Comparison of ENCODE assay signal across 9 cellular contexts in genomic region chr6:42197574-42198362, GRCh38. TPM values are rescaled to one million over a fixed set of nuclear protein-coding genes. Genes with fewer than 3 reads are reported as not detected.
DNase-seq lines count a peak whose midpoint lies in the region; ATAC-seq, FAIRE-seq and TF ChIP-seq lines count a peak whose summit lies in the region.
"Had no signal": no experiment of that assay in that cellular context is flagged by ENCODE, and none has a peak within 500 bp of the region (broad histone marks: within the 10 kb centered on the region; RNA-seq: fewer than 3 reads in every experiment).

No MANE protein-coding gene starts in this region.

- no peaks in the 10 kb centered on the region for H3K9me3 ChIP-seq in skeletal muscle satellite cell (replicated peaks; ENCODE audit: low read length)

- H3K27me3 Mint-ChIP-seq in activated T-cell treated with anti-CD3 and anti-CD28 coated beads, Interleukin-2, amount 50 U/mL, for 4 hours (ENCODE audit: low read depth): no peaks in the 10 kb centered on the region
- H3K27me3 Mint-ChIP-seq: CD4-positive, alpha-beta memory T cell had no signal

- H3K4me3 Mint-ChIP-seq in activated T-cell treated with anti-CD3 and anti-CD28 coated beads, Interleukin-2, amount 50 U/mL, for 4 hours: no peak overlapping the region
- H3K4me3 Mint-ChIP-seq: CD4-positive, alpha-beta memory T cell had no signal

- H3K27me3 ChIP-seq in bronchial epithelial cell (ENCODE audit: control insufficient read depth, insufficient read depth, low read length) (no peaks in the 10 kb centered on the region), skeletal muscle satellite cell (ENCODE audit: control insufficient read depth, insufficient read depth, low read length) (no peaks in the 10 kb centered on the region)

- no peak for TF ChIP-seq CTCF in bronchial epithelial cell (IDR thresholded peaks at IDR 0.05; ENCODE audit: insufficient read depth, low read length, severe bottlenecking)

- peaks cover 44% of the 10 kb centered on the region for H3K4me1 ChIP-seq in skeletal muscle satellite cell (ENCODE audit: control insufficient read depth, insufficient read depth, low read length)

- H3K36me3 ChIP-seq in bronchial epithelial cell (ENCODE audit: control insufficient read depth, insufficient read depth, low read length) (no peaks in the 10 kb centered on the region), skeletal muscle satellite cell (ENCODE audit: insufficient read depth, low read length) (no peaks in the 10 kb centered on the region)

- no peak overlapping the region for H3K9ac ChIP-seq in skeletal muscle satellite cell (ENCODE audit: low read depth, low read length)

- FAIRE-seq in bronchial epithelial cell (lab: Jason Lieb, UNC): peak; percentile 66

- peak; percentile 73 to 88 for ATAC-seq in activated T-cell treated with anti-CD3 and anti-CD28 coated beads, Interleukin-2, amount 50 U/mL, for 4 hours

- no peak for DNase-seq in activated T-cell treated with anti-CD3 and anti-CD28 coated beads, Interleukin-2, amount 50 U/mL, for 4 hours
- no peak for DNase-seq in activated T-cell treated with anti-CD3 and anti-CD28 coated beads, Interleukin-2, amount 50 U/mL, for 1 hour
- peak; percentile 61 for DNase-seq in NCI-H2029 (lab: John Stamatoyannopoulos, UW)
- peak; percentile 43 for DNase-seq in bronchial epithelial cell (ENCODE audit: low read depth)
- DNase-seq in C1 segment of cervical spinal cord (lab: John Stamatoyannopoulos, UW): no peak
- DNase-seq in NCI-H1930 (lab: John Stamatoyannopoulos, UW): no peak
- DNase-seq in globus pallidus (ENCODE audit: low spot score): no peak

- H3K4me3 ChIP-seq in bronchial epithelial cell (ENCODE audit: low read depth, low read length): no peak overlapping the region
- no peak overlapping the region for H3K4me3 ChIP-seq in skeletal muscle satellite cell (ENCODE audit: low read length)

- no peaks in the 10 kb centered on the region for H3K4me1 Mint-ChIP-seq in activated T-cell treated with anti-CD3 and anti-CD28 coated beads, Interleukin-2, amount 50 U/mL, for 4 hours (ENCODE audit: low read depth)

- peaks cover 5% of the 10 kb centered on the region for H3K9me3 Mint-ChIP-seq in activated T-cell treated with anti-CD3 and anti-CD28 coated beads, Interleukin-2, amount 50 U/mL, for 4 hours

- peak overlapping the region; percentile 13 for H3K4me2 ChIP-seq in skeletal muscle satellite cell (ENCODE audit: low read length)

- peaks cover 13% of the 10 kb centered on the region for H3K36me3 Mint-ChIP-seq in activated T-cell treated with anti-CD3 and anti-CD28 coated beads, Interleukin-2, amount 50 U/mL, for 4 hours (ENCODE audit: insufficient read depth)

RNA-seq across cellular contexts. Expression of gene GUCA1B, which starts 3.0 kb away (rescaled TPM):
- 1 to 10 TPM in 2 of 3 donors, under 1 TPM in 1; 0.47 to 1.8 (median 1.2) TPM for total RNA-seq in activated T-cell treated with anti-CD3 and anti-CD28 coated beads, Interleukin-2, amount 50 U/mL, for 4 hours
- total RNA-seq in bronchial epithelial cell: 1.9 and 2.4 TPM in 2 replicates
- total RNA-seq in skeletal muscle satellite cell (2012; rRNA removed): 0.44 TPM in 1 of 2 replicates, not detected in the other

RNA-seq across cellular contexts. Expression of gene MRPS10, which starts 19.9 kb away (rescaled TPM):
- 10 to 100 TPM; 49.7 to 54.1 (median 52.1) TPM for total RNA-seq in activated T-cell treated with anti-CD3 and anti-CD28 coated beads, Interleukin-2, amount 50 U/mL, for 4 hours
- 71.6 and 74.5 TPM in 2 replicates for total RNA-seq in bronchial epithelial cell
- total RNA-seq in skeletal muscle satellite cell (2012; rRNA removed): 49.1 and 57.8 TPM in 2 replicates

RNA-seq across cellular contexts. Expression of gene GUCA1A, which starts 24.6 kb away (rescaled TPM):
- not detected for total RNA-seq in activated T-cell treated with anti-CD3 and anti-CD28 coated beads, Interleukin-2, amount 50 U/mL, for 4 hours
- total RNA-seq in bronchial epithelial cell: not detected in 2 replicates
- total RNA-seq in skeletal muscle satellite cell (2012; rRNA removed): not detected in 2 replicates
- total RNA-seq: CD4-positive, alpha-beta memory T cell had no signal

RNA-seq across cellular contexts. Expression of gene C6orf132, which starts 55.3 kb away (rescaled TPM):
- under 1 TPM; 0.11 to 0.30 (median 0.29) TPM for total RNA-seq in activated T-cell treated with anti-CD3 and anti-CD28 coated beads, Interleukin-2, amount 50 U/mL, for 4 hours
- total RNA-seq in bronchial epithelial cell: 11.3 and 46.1 TPM in 2 replicates
- total RNA-seq in skeletal muscle satellite cell (2012; rRNA removed): 4.3 and 5.5 TPM in 2 replicates
- total RNA-seq: CD4-positive, alpha-beta memory T cell had no signal

Comparison
In these comparisons a context has a peak if more than half of its experiments do, and no peak if none do; other contexts are left out.
1. DNase-seq: peak in NCI-H2029 (single experiment) and bronchial epithelial cell (single experiment); none in activated T-cell treated with anti-CD3 and anti-CD28 coated beads, Interleukin-2, amount 50 U/mL, for 4 hours (single experiment), activated T-cell treated with anti-CD3 and anti-CD28 coated beads, Interleukin-2, amount 50 U/mL, for 1 hour (single experiment), C1 segment of cervical spinal cord (0 of 14), NCI-H1930 (0 of 2) and globus pallidus (single experiment).